ENCODE assay signal across 7 cellular contexts in genomic region chr13:39038569-39038898, GRCh38. TPM values are rescaled to one million over a fixed set of nuclear protein-coding genes. Genes with fewer than 3 reads are reported as not detected.
DNase-seq lines count a peak whose midpoint lies in the region; ATAC-seq and TF ChIP-seq lines count a peak whose summit lies in the region.

No MANE protein-coding gene starts in this region.

- H3K9me3 ChIP-seq in heart left ventricle (no peaks in the 10 kb centered on the region), skeletal muscle satellite cell (replicated peaks; ENCODE audit: low read length) (no peaks in the 10 kb centered on the region)

- ATAC-seq in GM18858 (IDR thresholded peaks at IDR 0.05; ENCODE audit: unreplicated experiment) (peak; percentile 25), HG02623 (IDR thresholded peaks at IDR 0.05; ENCODE audit: unreplicated experiment) (peak; percentile 26), heart left ventricle (peak in 3 of 4 donors; percentile 10 to 29 (median 24))

- H3K4me3 ChIP-seq in heart left ventricle (peak overlapping the region; percentile 66 to 94 (median 81)), skeletal muscle satellite cell (ENCODE audit: low read length) (peak overlapping the region; percentile 96)

- H3K36me3 ChIP-seq in heart left ventricle (peaks cover 0 to 15% (median 5%) of the 10 kb centered on the region in 9 donors), skeletal muscle satellite cell (ENCODE audit: insufficient read depth, low read length) (no peaks in the 10 kb centered on the region)

- H3K9ac ChIP-seq in skeletal muscle satellite cell (ENCODE audit: low read depth, low read length) = peak overlapping the region; percentile 84

- TF ChIP-seq POLR2A in heart left ventricle (IDR thresholded peaks at IDR 0.05) = no peak

- 0 to 1% (median 0%) methylated on average over 13 of the region's 13 CpGs for WGBS in heart left ventricle, 4 donors

- H3K4me2 ChIP-seq in skeletal muscle satellite cell (ENCODE audit: low read length) = peak overlapping the region; percentile 83

- H3K4me1 ChIP-seq in heart left ventricle (peaks cover 7 to 69% (median 39%) of the 10 kb centered on the region in 12 donors), skeletal muscle satellite cell (ENCODE audit: control insufficient read depth, insufficient read depth, low read length) (peaks cover 20% of the 10 kb centered on the region)

- no peak for TF ChIP-seq CTCF in heart left ventricle (IDR thresholded peaks at IDR 0.05)

- intact Hi-C loops in heart left ventricle (cut with DNase I) = loop anchor here in 2 of 10 donors (10.0 kb wide), 2 partner anchors 376 to 1746 kb away; partner anchors contain the start of gene SLC25A15 (in 2 of the 2)

- peak; percentile 21 for DNase-seq in NOMO-1 treated with dmso at 0.1 percent for 144 hours (lab: John Stamatoyannopoulos, UW; ENCODE audit: unreplicated experiment)
- DNase-seq in activated gamma-delta T cell treated with Interleukin-2 at 50 U/mL for 16 hours = peak; percentile 40
- peak in 2 of 5 donors; percentile 11 to 37 for DNase-seq in heart left ventricle
- DNase-seq in NCI-H345 (lab: John Stamatoyannopoulos, UW) = no peak

- peak overlapping the region in 11 of 12 donors; percentile 72 to 94 (median 84) for H3K27ac ChIP-seq in heart left ventricle

- no peaks in the 10 kb centered on the region for H3K27me3 ChIP-seq in heart left ventricle
- no peaks in the 10 kb centered on the region for H3K27me3 ChIP-seq in skeletal muscle satellite cell (ENCODE audit: control insufficient read depth, insufficient read depth, low read length)

RNA-seq across cellular contexts. Expression of gene NHLRC3, which starts 0.3 kb away (rescaled TPM):
- total RNA-seq in heart left ventricle = 10 to 100 TPM in 6 of 9 donors, 1 to 10 TPM in 3; 3.9 to 19.9 (median 10.6) TPM
- 1 to 10 TPM; 4.2 to 5.8 TPM for polyA plus RNA-seq in heart left ventricle
- 7.2 and 8.4 TPM in 2 replicates for total RNA-seq in skeletal muscle satellite cell (2012; rRNA removed)

RNA-seq across cellular contexts. Expression of gene PROSER1, which starts 0.6 kb away (rescaled TPM):
- 10 to 100 TPM; 10.4 to 22.2 (median 16.2) TPM for total RNA-seq in heart left ventricle
- 1 to 10 TPM; 7.8 to 8.8 TPM for polyA plus RNA-seq in heart left ventricle
- total RNA-seq in skeletal muscle satellite cell (2012; rRNA removed) = 9.6 and 10.6 TPM in 2 replicates

RNA-seq across cellular contexts. Expression of gene STOML3, which starts 47.9 kb away (rescaled TPM):
- total RNA-seq in heart left ventricle = not detected
- not detected for polyA plus RNA-seq in heart left ventricle
- total RNA-seq in skeletal muscle satellite cell (2012; rRNA removed) = not detected in 2 replicates
